9 cellular contexts compared by ENCODE assay signal in the genomic region with DNA sequence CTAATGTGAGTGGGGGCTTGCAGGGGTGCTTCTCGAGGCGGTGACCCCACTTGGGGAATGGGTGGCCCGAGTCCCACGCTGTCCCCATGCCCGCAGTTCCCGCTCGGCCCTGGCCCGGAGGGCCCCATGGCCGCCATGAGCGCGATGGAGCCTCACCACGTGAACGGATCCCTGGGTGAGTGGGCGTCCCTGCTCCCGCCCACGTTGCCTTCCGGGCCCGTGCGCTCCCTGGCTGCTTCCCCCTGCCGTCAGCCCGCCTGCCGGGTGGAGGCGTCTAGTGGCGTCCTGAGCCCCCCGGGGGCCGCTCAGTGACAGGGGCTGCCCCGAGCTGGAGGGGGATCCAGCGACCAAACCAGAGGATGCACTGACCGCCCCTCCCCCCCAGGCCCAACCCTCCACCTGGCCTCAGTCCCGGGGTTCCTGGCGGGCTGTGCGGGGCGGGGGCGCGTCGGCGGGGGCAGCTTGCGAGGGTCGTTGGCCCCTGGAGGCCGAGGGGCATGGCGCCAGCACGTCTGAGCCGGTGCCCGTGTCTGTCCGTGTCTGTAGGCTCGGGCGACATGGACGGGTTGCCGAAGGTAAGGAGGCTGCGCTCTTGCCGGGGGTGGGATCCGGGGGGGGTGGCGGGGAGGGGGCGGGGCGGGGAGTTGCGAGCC. TPM values are rescaled to one million over a fixed set of nuclear protein-coding genes. Genes with fewer than 3 reads are reported as not detected.
DNase-seq lines count a peak whose midpoint lies in the region; ATAC-seq, FAIRE-seq and TF ChIP-seq lines count a peak whose summit lies in the region.
"Had no signal": no experiment of that assay in that cellular context is flagged by ENCODE, and none has a peak within 500 bp of the region (broad histone marks: within the 10 kb centered on the region; RNA-seq: fewer than 3 reads in every experiment).

No MANE protein-coding gene starts in this region.

- H4K91ac ChIP-seq in mesenchymal stem cell (ENCODE audit: low read length) = peak overlapping the region; percentile 96

- 26% methylated on average over 36 of the region's 56 CpGs for WGBS in mesenchymal stem cell

- no peaks in the 10 kb centered on the region for H3K9me3 ChIP-seq in mesenchymal stem cell (ENCODE audit: control insufficient read depth, low read length)

- peak overlapping the region; percentile 89 for H3K4me2 ChIP-seq in mesenchymal stem cell (ENCODE audit: low read length, poor library complexity, severe bottlenecking)

- no peak for DNase-seq in AG10803 (ENCODE audit: low read depth)
- peak; percentile 80 for DNase-seq in GM20000 (ENCODE audit: low spot score)
- DNase-seq in bronchial epithelial cell (ENCODE audit: low read depth) = no peak
- peak; percentile 50 for DNase-seq in mesenchymal stem cell
- no peak for DNase-seq in SKM-1 (lab: John Stamatoyannopoulos, UW; ENCODE audit: unreplicated experiment)
- no peak for DNase-seq in GM19238 (ENCODE audit: insufficient read length, low spot score)

- H4K8ac ChIP-seq in mesenchymal stem cell (ENCODE audit: low read length) = peak overlapping the region; percentile 96

- H2BK12ac ChIP-seq in mesenchymal stem cell (ENCODE audit: low read length in 2 of 2) = peak overlapping the region; percentile 28 to 75

- H3K14ac ChIP-seq in mesenchymal stem cell (ENCODE audit: low read length in 2 of 2) = peak overlapping the region in 1 of 2 experiments; percentile 85

- peak overlapping the region; percentile 80 for H2BK5ac ChIP-seq in mesenchymal stem cell (ENCODE audit: low read depth, low read length, poor library complexity, severe bottlenecking)

- H3K4me1 ChIP-seq in mesenchymal stem cell (ENCODE audit: control insufficient read depth, insufficient read depth, low read depth, low read length) = peaks cover 81% of the 10 kb centered on the region

- FAIRE-seq in bronchial epithelial cell (lab: Jason Lieb, UNC) = no peak
- FAIRE-seq: colon had no signal

- H3K36me3 ChIP-seq in bronchial epithelial cell (ENCODE audit: control insufficient read depth, insufficient read depth, low read length) (no peaks in the 10 kb centered on the region), mesenchymal stem cell (ENCODE audit: control insufficient read depth in 1 of 2, insufficient read depth in 2 of 2, low read depth in 1 of 2, low read length in 2 of 2) (peaks cover 16 to 54% of the 10 kb centered on the region in 2 experiments)

- H2BK120ac ChIP-seq in mesenchymal stem cell (ENCODE audit: low read depth, low read length) = peak overlapping the region; percentile 84

- peak overlapping the region; percentile 82 for H2BK15ac ChIP-seq in mesenchymal stem cell (ENCODE audit: low read depth, poor library complexity, severe bottlenecking)

- no peak overlapping the region for H3K27ac ChIP-seq in mesenchymal stem cell (ENCODE audit: low read length, poor library complexity, severe bottlenecking)

- peak overlapping the region; percentile 70 for H2AK5ac ChIP-seq in mesenchymal stem cell (ENCODE audit: low read length, severe bottlenecking)

- no peak for ATAC-seq in GM19324 (IDR thresholded peaks at IDR 0.05; ENCODE audit: low FRiP score, unreplicated experiment)
- no peak for ATAC-seq in HG02973 (IDR thresholded peaks at IDR 0.05; ENCODE audit: unreplicated experiment)

- H3K23ac ChIP-seq in mesenchymal stem cell (ENCODE audit: low read length in 2 of 2) = peak overlapping the region in 1 of 2 experiments; percentile 83

- TF ChIP-seq CTCF in AG10803 (conservative IDR thresholded peaks at IDR 0.05; ENCODE audit: low read length) (no peak), GM20000 (IDR thresholded peaks at IDR 0.05; ENCODE audit: extremely low read depth, missing control alignments) (no peak), bronchial epithelial cell (IDR thresholded peaks at IDR 0.05; ENCODE audit: insufficient read depth, low read length, severe bottlenecking) (no peak)

- peak overlapping the region; percentile 75 to 85 for H3K4ac ChIP-seq in mesenchymal stem cell (ENCODE audit: low read depth in 1 of 2, low read length in 2 of 2)

- H2AFZ ChIP-seq in mesenchymal stem cell (ENCODE audit: low read depth, low read length) = no peak overlapping the region

- H3K9ac ChIP-seq in mesenchymal stem cell (ENCODE audit: low read length) = no peak overlapping the region

- peaks cover 19% of the 10 kb centered on the region for H3K79me1 ChIP-seq in mesenchymal stem cell (replicated peaks; ENCODE audit: low read length, poor library complexity, severe bottlenecking)

- peak overlapping the region; percentile 92 to 96 for H3K18ac ChIP-seq in mesenchymal stem cell (ENCODE audit: low read depth in 1 of 2, low read length in 2 of 2)

- H3K27me3 ChIP-seq in bronchial epithelial cell (ENCODE audit: control insufficient read depth, insufficient read depth, low read length) (no peaks in the 10 kb centered on the region), mesenchymal stem cell (ENCODE audit: control insufficient read depth in 1 of 2, insufficient read depth in 1 of 2, low read length in 2 of 2) (no peaks in the 10 kb centered on the region)

- H3K4me3 ChIP-seq in AG10803 (ENCODE audit: low read length) (peak overlapping the region; percentile 46), bronchial epithelial cell (ENCODE audit: low read depth, low read length) (peak overlapping the region; percentile 53), mesenchymal stem cell (ENCODE audit: insufficient read depth in 1 of 2, low read depth in 1 of 2, low read length in 2 of 2) (peak overlapping the region in 1 of 2 experiments; percentile 72)

RNA-seq across cellular contexts. Expression of a gene that starts 4.8 kb away (rescaled TPM):
- 6.7 and 15.3 TPM in 2 replicates for total RNA-seq in bronchial epithelial cell
- 83.2 TPM for polyA plus RNA-seq in mesenchymal stem cell (2013, experiment 1 of 2)
- 85.1 TPM for polyA plus RNA-seq in mesenchymal stem cell (2013, experiment 2 of 2)

RNA-seq across cellular contexts. Expression of a gene that starts 14.0 kb away (rescaled TPM):
- 13.2 and 17.1 TPM in 2 replicates for total RNA-seq in bronchial epithelial cell
- polyA plus RNA-seq in mesenchymal stem cell (2013, experiment 1 of 2) = 88.5 TPM
- polyA plus RNA-seq in mesenchymal stem cell (2013, experiment 2 of 2) = 97.4 TPM

RNA-seq across cellular contexts. Expression of a gene that starts 35.7 kb away (rescaled TPM):
- total RNA-seq in bronchial epithelial cell = under 0.01 TPM in 1 of 2 replicates, not detected in the other
- 1.0 TPM for polyA plus RNA-seq in mesenchymal stem cell (2013, experiment 1 of 2)
- polyA plus RNA-seq in mesenchymal stem cell (2013, experiment 2 of 2) = 1.1 TPM

RNA-seq across cellular contexts. Expression of a gene that starts 47.2 kb away (rescaled TPM):
- 123 and 166 TPM in 2 replicates for total RNA-seq in bronchial epithelial cell
- 355 TPM for polyA plus RNA-seq in mesenchymal stem cell (2013, experiment 1 of 2)
- polyA plus RNA-seq in mesenchymal stem cell (2013, experiment 2 of 2) = 348 TPM

Comparison
In these comparisons a context has a peak if more than half of its experiments do, and no peak if none do; other contexts are left out.
1. DNase-seq: peak in GM20000 (single experiment) and mesenchymal stem cell (single experiment); none in AG10803 (single experiment), bronchial epithelial cell (single experiment), SKM-1 (single experiment) and GM19238 (single experiment).